ENCODE assay signal across 20 cellular contexts in the genomic region with DNA sequence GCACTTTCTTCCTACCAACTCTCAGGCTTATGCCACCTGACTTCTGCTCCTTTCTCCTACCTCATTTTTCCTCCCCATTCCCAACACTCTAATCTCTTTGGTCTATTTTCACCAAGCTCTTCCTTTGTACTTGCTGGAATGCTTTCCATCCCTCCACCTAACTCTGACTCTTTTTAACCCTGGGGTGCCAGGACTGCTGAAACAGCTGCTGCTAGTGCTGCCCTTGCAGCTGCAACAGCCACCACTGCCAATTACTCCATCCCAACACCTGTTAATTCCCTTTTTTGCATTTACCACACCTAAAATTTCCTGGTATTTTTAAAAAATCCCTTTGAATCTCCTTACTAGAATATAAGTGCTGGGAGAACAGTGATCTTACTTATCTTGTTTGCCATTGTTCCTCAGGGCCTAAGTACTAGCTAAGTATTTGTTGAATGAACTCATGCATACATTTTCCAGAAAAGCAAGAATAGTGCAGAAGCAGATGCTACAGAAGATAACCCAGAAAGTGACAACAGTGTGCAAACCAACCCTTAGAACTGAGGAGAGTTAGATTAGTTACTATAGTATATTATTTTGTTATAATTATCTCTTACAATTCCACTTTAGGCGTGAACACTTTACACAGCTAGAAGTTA. TPM values are rescaled to one million over a fixed set of nuclear protein-coding genes. Genes with fewer than 3 reads are reported as not detected.
DNase-seq lines count a peak whose midpoint lies in the region; ATAC-seq, FAIRE-seq and TF ChIP-seq lines count a peak whose summit lies in the region.
"Had no signal": no experiment of that assay in that cellular context is flagged by ENCODE, and none has a peak within 500 bp of the region (broad histone marks: within the 10 kb centered on the region; RNA-seq: fewer than 3 reads in every experiment).

No MANE protein-coding gene starts in this region.

- no peaks in the 10 kb centered on the region for H3K27me3 Mint-ChIP-seq in Caco-2 (ENCODE audit: insufficient read depth, unreplicated experiment)
- no peaks in the 10 kb centered on the region for H3K27me3 Mint-ChIP-seq in WTC11 (ENCODE audit: low read depth)
- H3K27me3 Mint-ChIP-seq in nephron progenitor cell (ENCODE audit: low read depth, poor library complexity) = no peaks in the 10 kb centered on the region

- POLR2A ChIA-PET in Caco-2 (lab: Charles Lee) (interaction anchor here (0.8 kb wide), 1 partner anchor 12 kb away, joined by 5 read pairs; a partner anchor contains a TSS), WTC11 (lab: Charles Lee) (interaction anchor here (1.1 kb wide), 1 partner anchor 12 kb away, joined by 3 read pairs; a partner anchor contains a TSS)

- peak; percentile 11 for FAIRE-seq in H54 (lab: Jason Lieb, UNC)

- H3K36me3 ChIP-seq in Caco-2 (ENCODE audit: control insufficient read depth, insufficient read depth, low read length) = no peaks in the 10 kb centered on the region
- peaks cover 8% of the 10 kb centered on the region for H3K36me3 ChIP-seq in smooth muscle cell (ENCODE audit: low read depth)
- no peaks in the 10 kb centered on the region for H3K36me3 ChIP-seq in WERI-Rb-1

- H3F3A ChIP-seq in smooth muscle cell (ENCODE audit: low read depth) = no peaks in the 10 kb centered on the region

- H4K20me1 ChIP-seq in smooth muscle cell (ENCODE audit: low read depth) = peaks cover 27% of the 10 kb centered on the region

- H3K36me3 Mint-ChIP-seq in Caco-2 (ENCODE audit: insufficient read depth, unreplicated experiment) (peaks cover 8% of the 10 kb centered on the region), WTC11 (no peaks in the 10 kb centered on the region), nephron progenitor cell (ENCODE audit: low read depth) (peaks cover 15% of the 10 kb centered on the region)

- H3K4me1 ChIP-seq in Caco-2 = peaks cover 46% of the 10 kb centered on the region
- peaks cover 10% of the 10 kb centered on the region for H3K4me1 ChIP-seq in smooth muscle cell (ENCODE audit: low read depth)
- H3K4me1 ChIP-seq: BLaER1 had no signal

- peaks cover 31% of the 10 kb centered on the region for H3K4me1 Mint-ChIP-seq in Caco-2 (ENCODE audit: low read depth, unreplicated experiment)
- peaks cover 5% of the 10 kb centered on the region for H3K4me1 Mint-ChIP-seq in WTC11
- no peaks in the 10 kb centered on the region for H3K4me1 Mint-ChIP-seq in nephron progenitor cell

- H2AFZ ChIP-seq in smooth muscle cell (ENCODE audit: low read depth) = no peak overlapping the region

- BruUV-seq in Caco-2 (replicated peaks; lab: Mats Ljungman, UMichigan) = no TSS peak

- H3K9me3 Mint-ChIP-seq in Caco-2 (ENCODE audit: unreplicated experiment) (no peaks in the 10 kb centered on the region), WTC11 (no peaks in the 10 kb centered on the region), nephron progenitor cell (no peaks in the 10 kb centered on the region)
- H3K9me3 Mint-ChIP-seq: CD8-positive, alpha-beta T cell had no signal

- H3K4me3 Mint-ChIP-seq in Caco-2 (ENCODE audit: unreplicated experiment) = peak overlapping the region; percentile 29
- no peak overlapping the region for H3K4me3 Mint-ChIP-seq in WTC11
- no peak overlapping the region for H3K4me3 Mint-ChIP-seq in nephron progenitor cell
- H3K4me3 Mint-ChIP-seq: CD8-positive, alpha-beta T cell had no signal

- DNase-seq in Caco-2 (no peak), H54 (ENCODE audit: insufficient read length, low spot score) (no peak), WTC11 (ENCODE audit: low spot score) (no peak), nephron progenitor cell (no peak), smooth muscle cell (lab: John Stamatoyannopoulos, UW; ENCODE audit: unreplicated experiment) (no peak), lower leg skin (ENCODE audit: low spot score in 2 of 2) (no peak), WERI-Rb-1 (no peak)
- DNase-seq: CD8-positive, alpha-beta T cell; DND-41; NCI-H1105 treated with DMSO at 0.1 percent for 48 hours; NCI-H1694; NCI-H2081 treated with DMSO at 0.1 percent for 48 hours; NCI-H510A; NCI-H748 treated with DMSO at 0.1 percent for 48 hours; NK-92 treated with Interleukin-12 subunit alpha and Interleukin-12 subunit beta, amount 100 ng/mL, for 24 hours; SHP77; SK-N-SH had no signal

- H3K27me3 ChIP-seq in Caco-2 (replicated peaks; ENCODE audit: control insufficient read depth, insufficient read depth, low read length) (no peaks in the 10 kb centered on the region), smooth muscle cell (ENCODE audit: low read depth) (no peaks in the 10 kb centered on the region), WERI-Rb-1 (ENCODE audit: insufficient read depth, low read depth, severe bottlenecking) (no peaks in the 10 kb centered on the region)
- H3K27me3 ChIP-seq: BLaER1 had no signal

- TF ChIP-seq POLR2A in H54 (IDR thresholded peaks at IDR 0.05; ENCODE audit: low read depth, low read length) = no peak
- no peak for TF ChIP-seq POLR2A in lower leg skin (IDR thresholded peaks at IDR 0.05)

- H3K79me2 ChIP-seq in smooth muscle cell (ENCODE audit: low read depth) = peaks cover 63% of the 10 kb centered on the region

- intact Hi-C loops in Caco-2 (cut with micrococcal nuclease; ENCODE audit: unreplicated experiment) = loop anchor here (1.0 kb wide), 1 partner anchor 12 kb away; no protein-coding TSS in a partner anchor
- intact Hi-C loops in lower leg skin (cut with DNase I; ENCODE audit: low total_unique reads) = no loop called here

- H3K4me3 ChIP-seq in Caco-2 (ENCODE audit: low read depth, low read length) (no peak overlapping the region), smooth muscle cell (no peak overlapping the region), lower leg skin (ENCODE audit: low read depth, poor library complexity, severe bottlenecking) (no peak overlapping the region), WERI-Rb-1 (ENCODE audit: low read depth, low read length) (no peak overlapping the region)
- H3K4me3 ChIP-seq: BLaER1 had no signal

- CTCF ChIA-PET in Caco-2 (lab: Charles Lee) = interaction anchor here (0.9 to 1.1 kb wide), 3 partner anchors 8 to 151 kb away, joined by 3 to 4 read pairs (median 4); no protein-coding TSS in a partner anchor
- CTCF ChIA-PET in WTC11 (lab: Charles Lee) = interaction anchor here (1.9 kb wide), 1 partner anchor 11 kb away, joined by 16 read pairs; a partner anchor contains a TSS

- ATAC-seq in WTC11 = no peak
- no peak for ATAC-seq in HG03097 (IDR thresholded peaks at IDR 0.05; ENCODE audit: low FRiP score, unreplicated experiment)
- ATAC-seq: CD8-positive, alpha-beta T cell had no signal

- H3K27ac Mint-ChIP-seq in Caco-2 (ENCODE audit: unreplicated experiment) (peak overlapping the region; percentile 57), WTC11 (peak overlapping the region; percentile 1; the same call in 1 of the 2 replicates), nephron progenitor cell (peak overlapping the region; percentile 60)
- H3K27ac Mint-ChIP-seq: CD8-positive, alpha-beta T cell had no signal

- H3K9ac ChIP-seq in smooth muscle cell (ENCODE audit: low read depth) = no peak overlapping the region
- H3K9ac ChIP-seq: BLaER1, SK-N-SH had no signal

- no peak overlapping the region for H3K4me2 ChIP-seq in smooth muscle cell
- H3K4me2 ChIP-seq: BLaER1, SK-N-SH had no signal

- H3K9me3 ChIP-seq in Caco-2 = no peaks in the 10 kb centered on the region
- H3K9me3 ChIP-seq in smooth muscle cell (replicated peaks; ENCODE audit: low read depth) = no peaks in the 10 kb centered on the region
- no peaks in the 10 kb centered on the region for H3K9me3 ChIP-seq in WERI-Rb-1 (ENCODE audit: severe bottlenecking)
- H3K9me3 ChIP-seq: BLaER1, SK-N-SH had no signal

- 93% methylated on average over 1 of the region's 1 CpG for WGBS in smooth muscle cell (ENCODE audit: low lambda C conversion rate)
- 89 to 93% methylated on average over 1 of the region's 1 CpG for WGBS in lower leg skin, 2 donors

- TF ChIP-seq CTCF in Caco-2 (IDR thresholded peaks at IDR 0.05; ENCODE audit: insufficient read depth in 1 of 2, low read depth in 1 of 2, low read length in 1 of 2, severe bottlenecking in 1 of 2, unreplicated experiment in 1 of 2) (no peak), WTC11 (IDR thresholded peaks at IDR 0.05) (no peak), nephron progenitor cell (IDR thresholded peaks at IDR 0.05) (no peak), smooth muscle cell (IDR thresholded peaks at IDR 0.05; ENCODE audit: borderline replicate concordance, insufficient read depth, poor library complexity, severe bottlenecking) (no peak), lower leg skin (IDR thresholded peaks at IDR 0.05) (no peak), WERI-Rb-1 (IDR thresholded peaks at IDR 0.05; ENCODE audit: low read depth, low read length) (no peak)

- H3K27ac ChIP-seq in smooth muscle cell (ENCODE audit: low read depth) = no peak overlapping the region
- no peak overlapping the region for H3K27ac ChIP-seq in WERI-Rb-1
- H3K27ac ChIP-seq: BLaER1, HL-60 had no signal

TF ChIP-seq in WTC11, 78 proteins besides CTCF, POLR2A, EP300 and RAD21:
- TF ChIP-seq, protein P1, sequence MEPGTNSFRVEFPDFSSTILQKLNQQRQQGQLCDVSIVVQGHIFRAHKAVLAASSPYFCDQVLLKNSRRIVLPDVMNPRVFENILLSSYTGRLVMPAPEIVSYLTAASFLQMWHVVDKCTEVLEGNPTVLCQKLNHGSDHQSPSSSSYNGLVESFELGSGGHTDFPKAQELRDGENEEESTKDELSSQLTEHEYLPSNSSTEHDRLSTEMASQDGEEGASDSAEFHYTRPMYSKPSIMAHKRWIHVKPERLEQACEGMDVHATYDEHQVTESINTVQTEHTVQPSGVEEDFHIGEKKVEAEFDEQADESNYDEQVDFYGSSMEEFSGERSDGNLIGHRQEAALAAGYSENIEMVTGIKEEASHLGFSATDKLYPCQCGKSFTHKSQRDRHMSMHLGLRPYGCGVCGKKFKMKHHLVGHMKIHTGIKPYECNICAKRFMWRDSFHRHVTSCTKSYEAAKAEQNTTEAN (CRISPR knock-in tag; IDR thresholded peaks at IDR 0.05) = no peak

RNA-seq across cellular contexts. Expression of a gene that starts 11.5 kb away (rescaled TPM):
- total RNA-seq in Caco-2 (2022) = 71.6 and 79.4 TPM in 2 replicates
- total RNA-seq in WTC11 (2021) = 11.7 to 18.2 TPM (median 17.0 TPM) in 3 replicates
- total RNA-seq in smooth muscle cell = 27.2 and 40.3 TPM in 2 replicates
- 15.0 and 26.7 TPM in 2 replicates for polyA plus RNA-seq in smooth muscle cell
- total RNA-seq in lower leg skin = 10 to 100 TPM; 10.0 to 18.4 (median 14.8) TPM

Comparison
In these comparisons a context has a peak if more than half of its experiments do, and no peak if none do; other contexts are left out.
1. H3K27ac Mint-ChIP-seq: peak in every context shown above with its lines; median percentile 60 in nephron progenitor cell; 57 in Caco-2; 1 in WTC11.